26 cellular contexts compared by ENCODE assay signal in the genomic region with DNA sequence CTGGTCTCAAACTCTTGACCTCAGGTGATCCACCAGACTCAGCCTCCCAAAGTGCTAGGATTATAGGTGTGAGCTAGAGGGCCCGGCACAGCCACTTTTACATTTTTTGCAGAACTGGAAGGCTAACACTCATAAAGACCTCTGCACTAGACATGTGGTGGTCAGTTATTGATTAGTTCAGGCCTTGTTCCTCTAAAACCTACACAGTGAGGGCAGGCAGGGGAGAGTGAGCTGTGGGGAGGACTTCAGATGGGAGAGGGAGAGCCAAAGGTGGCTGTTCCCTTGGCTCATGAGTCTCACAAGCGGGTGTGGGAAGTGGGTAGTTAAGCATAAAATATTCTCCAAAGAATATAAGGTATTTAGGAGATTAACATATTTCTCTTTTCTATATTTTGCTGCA. TPM values are rescaled to one million over a fixed set of nuclear protein-coding genes. Genes with fewer than 3 reads are reported as not detected.
DNase-seq lines count a peak whose midpoint lies in the region; ATAC-seq, FAIRE-seq and TF ChIP-seq lines count a peak whose summit lies in the region.
"Had no signal": no experiment of that assay in that cellular context is flagged by ENCODE, and none has a peak within 500 bp of the region (broad histone marks: within the 10 kb centered on the region; RNA-seq: fewer than 3 reads in every experiment).

No MANE protein-coding gene starts in this region.

- TF ChIP-seq CTCF in HepG2 (CRISPR knock-in tag; IDR thresholded peaks at IDR 0.05) (no peak), right lobe of liver (IDR thresholded peaks at IDR 0.05) (no peak), SU-DHL-6 (IDR thresholded peaks at IDR 0.05; ENCODE audit: insufficient read depth, low read length, poor library complexity, severe bottlenecking) (no peak), glutamatergic neuron (IDR thresholded peaks at IDR 0.05; ENCODE audit: partially characterized antibody, unreplicated experiment) (no peak), gastrocnemius medialis (IDR thresholded peaks at IDR 0.05 in 4 of 5, conservative IDR thresholded peaks at IDR 0.05 in 1 of 5) (no peak)

- H3K27ac ChIP-seq in HepG2 (ENCODE audit: extremely low read length, insufficient read depth, low read length) (no peak overlapping the region), right lobe of liver (no peak overlapping the region), SU-DHL-6 (ENCODE audit: low read depth, low read length) (peak overlapping the region; percentile 67), gastrocnemius medialis (no peak overlapping the region)
- H3K27ac ChIP-seq: 22Rv1; A549; BLaER1 treated with 17β-estradiol and CSF1 and Interleukin-3, amounts not matched to agents 10 nM and 100 nM; C4-2B had no signal

- TF ChIP-seq EP300 in HepG2 (IDR thresholded peaks at IDR 0.05; ENCODE audit: low read depth in 2 of 2, low read length in 2 of 2) (no peak), HepG2 (CRISPR knock-in tag; IDR thresholded peaks at IDR 0.05; ENCODE audit: borderline replicate concordance) (no peak)

- H3K27ac Mint-ChIP-seq in glutamatergic neuron (ENCODE audit: unreplicated experiment) (peak overlapping the region; percentile 93), naive B cell (peak overlapping the region in 4 of 6 donors; percentile 27 to 80 (median 66))
- no peak overlapping the region for H3K27ac Mint-ChIP-seq in activated CD4-positive, alpha-beta memory T cell treated with anti-CD3 and anti-CD28 coated beads for 36 hours
- H3K27ac Mint-ChIP-seq: B cell; CD4-positive, alpha-beta T cell; CD8-positive, alpha-beta T cell had no signal

- ATAC-seq in HepG2 (peak; percentile 73), right lobe of liver (no peak), naive B cell (ENCODE audit: low read depth in 2 of 2) (no peak), gastrocnemius medialis (no peak)
- ATAC-seq: A549; CD8-positive, alpha-beta T cell; GM12878 had no signal

- in situ Hi-C loops in HepG2 (cut with HindIII; ENCODE audit: extremely low pct_ligation_motif_present, low pct_unique_long_range_greater_than_20kb) (no loop called here), gastrocnemius medialis (cut with MboI; ENCODE audit: low sequenced_read_pairs in 4 of 4) (no loop called here)

- BruUV-seq in HepG2 (replicated peaks; lab: Mats Ljungman, UMichigan): no TSS peak

- TF ChIP-seq POLR2A in HepG2 (IDR thresholded peaks at IDR 0.05; ENCODE audit: insufficient read depth in 1 of 2, low read depth in 2 of 2, low read length in 2 of 2): no peak
- no peak for TF ChIP-seq POLR2A in right lobe of liver (IDR thresholded peaks at IDR 0.05)
- TF ChIP-seq POLR2A in gastrocnemius medialis (IDR thresholded peaks at IDR 0.05): no peak

- 78% methylated on average over 2 of the region's 2 CpGs for WGBS in HepG2 (ENCODE audit: low lambda C conversion rate)
- 77% methylated on average over 2 of the region's 2 CpGs for WGBS in right lobe of liver (ENCODE audit: insufficient coverage, low coverage, low lambda C conversion rate, missing lambda C conversion rate)

- H3K79me2 ChIP-seq in HepG2 (ENCODE audit: insufficient read depth, low read length): no peaks in the 10 kb centered on the region
- H3K79me2 ChIP-seq in SU-DHL-6 (ENCODE audit: insufficient read depth, low read length): no peaks in the 10 kb centered on the region

- H3K9ac ChIP-seq in HepG2 (ENCODE audit: insufficient read depth, low read depth, low read length) (no peak overlapping the region), SU-DHL-6 (ENCODE audit: low read length) (0 out of 2 replicates have a peak overlapping the region, but pooled peaks have one; percentile 53)
- H3K9ac ChIP-seq: BLaER1 treated with 17β-estradiol and CSF1 and Interleukin-3, amounts not matched to agents 10 nM and 100 nM had no signal

- CTCF ChIA-PET in HepG2 (lab: Yijun Ruan, JAX; ENCODE audit: low intra/inter-chr PET ratio, low total read pairs): no interaction called here
- CTCF ChIA-PET in activated CD4-positive, alpha-beta memory T cell treated with anti-CD3 and anti-CD28 coated beads for 36 hours (lab: Charles Lee): interaction anchor here (0.6 kb wide), 1 partner anchor 28 kb away, joined by 3 read pairs; no protein-coding TSS in a partner anchor

- H2AFZ ChIP-seq in HepG2 (ENCODE audit: low read length): no peak overlapping the region
- H2AFZ ChIP-seq in SU-DHL-6 (ENCODE audit: low read depth, low read length, severe bottlenecking): peak overlapping the region; percentile 61

- H3K4me1 ChIP-seq in HepG2 (ENCODE audit: insufficient read depth, low read length): peaks cover 18% of the 10 kb centered on the region
- no peaks in the 10 kb centered on the region for H3K4me1 ChIP-seq in right lobe of liver
- no peaks in the 10 kb centered on the region for H3K4me1 ChIP-seq in gastrocnemius medialis
- H3K4me1 ChIP-seq: A549; BLaER1 treated with 17β-estradiol and CSF1 and Interleukin-3, amounts not matched to agents 10 nM and 100 nM had no signal

- no peaks in the 10 kb centered on the region for H3K9me3 ChIP-seq in HepG2 (ENCODE audit: low read length)
- H3K9me3 ChIP-seq in right lobe of liver: no peaks in the 10 kb centered on the region
- H3K9me3 ChIP-seq in SU-DHL-6 (ENCODE audit: insufficient read depth, low read length): no peaks in the 10 kb centered on the region
- H3K9me3 ChIP-seq in gastrocnemius medialis: no peaks in the 10 kb centered on the region
- H3K9me3 ChIP-seq: A549 had no signal

- no peak for TF ChIP-seq RAD21 in HepG2 (CRISPR knock-in tag; IDR thresholded peaks at IDR 0.05)

- peaks cover 27% of the 10 kb centered on the region for H3K4me1 Mint-ChIP-seq in glutamatergic neuron (ENCODE audit: low read depth, unreplicated experiment)
- peaks cover 16 to 31% (median 20%) of the 10 kb centered on the region in 3 donors for H3K4me1 Mint-ChIP-seq in naive B cell
- peaks cover 6% of the 10 kb centered on the region for H3K4me1 Mint-ChIP-seq in activated CD4-positive, alpha-beta memory T cell treated with anti-CD3 and anti-CD28 coated beads for 36 hours (ENCODE audit: low read depth)

- no peak overlapping the region for H3K4me3 ChIP-seq in HepG2 (replicated peaks in 1 of 3; ENCODE audit: insufficient read depth in 1 of 3, low read depth in 2 of 3, low read length in 3 of 3)
- H3K4me3 ChIP-seq in right lobe of liver: no peak overlapping the region
- H3K4me3 ChIP-seq in SU-DHL-6 (ENCODE audit: insufficient read depth, low read length, poor library complexity, severe bottlenecking): no peak overlapping the region
- H3K4me3 ChIP-seq in gastrocnemius medialis: no peak overlapping the region
- H3K4me3 ChIP-seq: A549; BLaER1 treated with 17β-estradiol and CSF1 and Interleukin-3, amounts not matched to agents 10 nM and 100 nM; GM12878 had no signal

- H4K20me1 ChIP-seq in HepG2 (ENCODE audit: insufficient read depth, low read length): no peaks in the 10 kb centered on the region
- no peaks in the 10 kb centered on the region for H4K20me1 ChIP-seq in SU-DHL-6 (ENCODE audit: low read depth, low read length)
- H4K20me1 ChIP-seq: BLaER1 treated with 17β-estradiol and CSF1 and Interleukin-3, amounts not matched to agents 10 nM and 100 nM had no signal

- peak overlapping the region; percentile 63 for H3K4me3 Mint-ChIP-seq in glutamatergic neuron (ENCODE audit: unreplicated experiment)
- no peak overlapping the region for H3K4me3 Mint-ChIP-seq in naive B cell
- no peak overlapping the region for H3K4me3 Mint-ChIP-seq in activated CD4-positive, alpha-beta memory T cell treated with anti-CD3 and anti-CD28 coated beads for 36 hours
- H3K4me3 Mint-ChIP-seq: B cell; CD4-positive, alpha-beta T cell; CD8-positive, alpha-beta T cell had no signal

- POLR2A ChIA-PET in HepG2 (lab: Yijun Ruan, JAX): interaction anchor here (1.0 kb wide), 1 partner anchor 117 kb away, joined by 3 read pairs; no protein-coding TSS in a partner anchor
- POLR2A ChIA-PET in activated CD4-positive, alpha-beta memory T cell treated with anti-CD3 and anti-CD28 coated beads for 36 hours (lab: Charles Lee): no interaction called here

- H3K4me2 ChIP-seq in HepG2 (ENCODE audit: low read depth, low read length): no peak overlapping the region
- peak overlapping the region; percentile 71 for H3K4me2 ChIP-seq in SU-DHL-6 (ENCODE audit: low read depth, low read length, poor library complexity, severe bottlenecking)
- H3K4me2 ChIP-seq: A549; BLaER1 treated with 17β-estradiol and CSF1 and Interleukin-3, amounts not matched to agents 10 nM and 100 nM had no signal

- H3K36me3 ChIP-seq in HepG2 (replicated peaks in 1 of 2; ENCODE audit: control insufficient read depth in 1 of 2, insufficient read depth in 2 of 2, low read length in 2 of 2) (no peaks in the 10 kb centered on the region), right lobe of liver (no peaks in the 10 kb centered on the region), SU-DHL-6 (ENCODE audit: low read length) (no peaks in the 10 kb centered on the region), gastrocnemius medialis (no peaks in the 10 kb centered on the region)
- H3K36me3 ChIP-seq: BLaER1 treated with 17β-estradiol and CSF1 and Interleukin-3, amounts not matched to agents 10 nM and 100 nM had no signal

- DNase-seq in HepG2 (ENCODE audit: low spot score) (no peak), right lobe of liver (no peak), glutamatergic neuron (no peak), naive B cell (no peak), gastrocnemius medialis (no peak), LoVo (ENCODE audit: low spot score) (no peak)
- no peak for DNase-seq in activated CD4-positive, alpha-beta memory T cell treated with anti-CD3 and anti-CD28 coated beads for 36 hours
- DNase-seq: AML-193; CD4-positive, alpha-beta T cell; CD8-positive, alpha-beta T cell; DMS 273 treated with DMSO at 0.1 percent for 48 hours; DMS153; DMS53; DMS79; DND-41; EL; GDM1 had no signal

- H3F3A ChIP-seq in SU-DHL-6 (ENCODE audit: insufficient read depth): no peaks in the 10 kb centered on the region; the same call in 1 of the 2 replicates

- H3K36me3 Mint-ChIP-seq in glutamatergic neuron (ENCODE audit: unreplicated experiment): no peaks in the 10 kb centered on the region
- H3K36me3 Mint-ChIP-seq in naive B cell: no peaks in the 10 kb centered on the region
- no peaks in the 10 kb centered on the region for H3K36me3 Mint-ChIP-seq in activated CD4-positive, alpha-beta memory T cell treated with anti-CD3 and anti-CD28 coated beads for 36 hours

- H3K9me2 ChIP-seq in SU-DHL-6 (replicated peaks; ENCODE audit: insufficient read depth, low read length): no peaks in the 10 kb centered on the region

- FAIRE-seq in HepG2 (lab: Jason Lieb, UNC): no peak
- FAIRE-seq: A549, GM12878, GM12892, GM18507 had no signal

- no peaks in the 10 kb centered on the region for H3K27me3 ChIP-seq in HepG2 (ENCODE audit: control insufficient read depth in 1 of 2, insufficient read depth in 2 of 2, low read length in 2 of 2)
- no peaks in the 10 kb centered on the region for H3K27me3 ChIP-seq in right lobe of liver
- H3K27me3 ChIP-seq in SU-DHL-6 (ENCODE audit: low read length): no peaks in the 10 kb centered on the region
- no peaks in the 10 kb centered on the region for H3K27me3 ChIP-seq in gastrocnemius medialis
- H3K27me3 ChIP-seq: BLaER1 treated with 17β-estradiol and CSF1 and Interleukin-3, amounts not matched to agents 10 nM and 100 nM had no signal

- peaks cover 4% of the 10 kb centered on the region for H3K9me3 Mint-ChIP-seq in glutamatergic neuron (ENCODE audit: unreplicated experiment)
- no peaks in the 10 kb centered on the region for H3K9me3 Mint-ChIP-seq in naive B cell
- H3K9me3 Mint-ChIP-seq in activated CD4-positive, alpha-beta memory T cell treated with anti-CD3 and anti-CD28 coated beads for 36 hours: no peaks in the 10 kb centered on the region
- H3K9me3 Mint-ChIP-seq: CD4-positive, alpha-beta T cell; CD8-positive, alpha-beta T cell had no signal

- intact Hi-C loops in HepG2 (cut with micrococcal nuclease; ENCODE audit: unreplicated experiment): no loop called here
- intact Hi-C loops in right lobe of liver (cut with DNase I): no loop called here
- intact Hi-C loops in activated CD4-positive, alpha-beta memory T cell treated with anti-CD3 and anti-CD28 coated beads for 36 hours (cut with micrococcal nuclease): no loop called here
- intact Hi-C loops in gastrocnemius medialis (cut with DNase I; ENCODE audit: low total_unique reads): no loop called here

- H3K27me3 Mint-ChIP-seq in glutamatergic neuron (ENCODE audit: unreplicated experiment) (peaks cover 5% of the 10 kb centered on the region), naive B cell (no peaks in the 10 kb centered on the region)
- H3K27me3 Mint-ChIP-seq in activated CD4-positive, alpha-beta memory T cell treated with anti-CD3 and anti-CD28 coated beads for 36 hours: no peaks in the 10 kb centered on the region
- H3K27me3 Mint-ChIP-seq: B cell; CD4-positive, alpha-beta T cell had no signal

RNA-seq across cellular contexts. Expression of a gene that starts 29.3 kb away (rescaled TPM):
- total RNA-seq in HepG2 (2016; rRNA removed; fragmentation: Illumina TruSeq; extraction: Trizol) (12.3 and 16.2 TPM in 2 replicates), right lobe of liver (10 to 100 TPM in 5 of 6 experiments, 1 to 10 TPM in 1; 9.6 to 22.9 (median 18.5) TPM), glutamatergic neuron (ENCODE audit: unreplicated experiment) (8.4 TPM), gastrocnemius medialis (100 to 1,000 TPM in 2 of 4 donors, 10 to 100 TPM in 2; 52.9 to 121 (median 107) TPM)
- total RNA-seq in HepG2 (2016; cell fraction: cytosol; rRNA removed; fragmentation: Illumina TruSeq; extraction: Trizol; ENCODE audit: low read depth): 16.7 and 22.4 TPM in 2 replicates
- 12.7 and 14.1 TPM in 2 replicates for total RNA-seq in HepG2 (2016; cell fraction: insoluble cytoplasmic fraction; rRNA removed; fragmentation: Illumina TruSeq; extraction: Trizol)
- total RNA-seq in HepG2 (2016; cell fraction: membrane; rRNA removed; fragmentation: Illumina TruSeq; extraction: Trizol): 19.5 and 23.4 TPM in 2 replicates
- total RNA-seq in HepG2 (2016; cell fraction: nucleus; rRNA removed; fragmentation: Illumina TruSeq; extraction: Trizol): 10.0 TPM in 2 replicates
- polyA plus RNA-seq in HepG2 (2011; rRNA removed) (10.9 and 12.7 TPM in 2 replicates), naive B cell (ENCODE audit: low read depth in 6 of 6) (10 to 100 TPM; 10.0 to 28.9 (median 25.0) TPM)
- 12.4 and 13.2 TPM in 2 replicates for polyA plus RNA-seq in HepG2 (2011; cell fraction: cytosol; rRNA removed)
- polyA plus RNA-seq in HepG2 (2011; cell fraction: nucleus; rRNA removed): 6.9 and 8.0 TPM in 2 replicates
- 13.1 and 13.2 TPM in 2 replicates for polyA plus RNA-seq in HepG2 (2012)
- 24.2 and 34.3 TPM in 2 replicates for polyA plus RNA-seq in HepG2 (2016; cell fraction: cytosol; fragmentation: Illumina TruSeq; extraction: Trizol; ENCODE audit: low read depth)
- 20.0 and 20.4 TPM in 2 replicates for polyA plus RNA-seq in HepG2 (2016; cell fraction: insoluble cytoplasmic fraction; fragmentation: Illumina TruSeq; extraction: Trizol; ENCODE audit: low read depth)
- polyA plus RNA-seq in HepG2 (2016; cell fraction: membrane; fragmentation: Illumina TruSeq; extraction: Trizol; ENCODE audit: low read depth): 23.2 and 26.0 TPM in 2 replicates
- 13.3 and 15.2 TPM in 2 replicates for polyA plus RNA-seq in HepG2 (2016; cell fraction: nucleus; fragmentation: Illumina TruSeq; extraction: Trizol; ENCODE audit: insufficient read depth, low read depth)
- 1.3 and 12.1 TPM in 2 replicates for polyA minus RNA-seq in HepG2 (2011; rRNA and poly(A)+ RNA removed; ENCODE audit: low replicate concordance)
- polyA minus RNA-seq in HepG2 (2011; cell fraction: cytosol; rRNA and poly(A)+ RNA removed): 5.1 and 7.8 TPM in 2 replicates
- polyA minus RNA-seq in HepG2 (2011; cell fraction: nucleus; rRNA and poly(A)+ RNA removed): 17.8 and 22.0 TPM in 2 replicates
- 1 to 10 TPM; 5.6 to 6.4 TPM for total RNA-seq in activated CD4-positive, alpha-beta memory T cell treated with anti-CD3 and anti-CD28 coated beads for 36 hours
